Comparison of ENCODE assay signal across 19 cellular contexts in genomic region chr5:175252234-175252805, GRCh38.
DNase-seq lines count a peak whose midpoint lies in the region; TF ChIP-seq lines count a peak whose summit lies in the region.
"Had no signal": no experiment of that assay in that cellular context is flagged by ENCODE, and none has a peak within 500 bp of the region (broad histone marks: within the 10 kb centered on the region; RNA-seq: fewer than 3 reads in every experiment).

No MANE protein-coding gene starts in this region.

- no peak overlapping the region for H3K4me3 Mint-ChIP-seq in osteocyte (ENCODE audit: unreplicated experiment)
- H3K4me3 Mint-ChIP-seq: CD8-positive, alpha-beta memory T cell had no signal

- dilution Hi-C loops in mammary epithelial cell (cut with HindIII; ENCODE audit: low sequenced_read_pairs): loop anchor here (5.0 kb wide), 1 partner anchor 105 kb away; no protein-coding TSS in a partner anchor

- H3K36me3 ChIP-seq in breast epithelium (no peaks in the 10 kb centered on the region), mammary epithelial cell (ENCODE audit: insufficient read depth, low read length) (no peaks in the 10 kb centered on the region)
- H3K36me3 ChIP-seq: BLaER1 treated with 17β-estradiol and CSF1 and Interleukin-3, amounts not matched to agents 10 nM and 100 nM; HAP-1; SJCRH30 had no signal

- H3K79me2 ChIP-seq in mammary epithelial cell (ENCODE audit: insufficient read depth, low read length): no peaks in the 10 kb centered on the region

- H3K9ac ChIP-seq in mammary epithelial cell (ENCODE audit: insufficient read depth, low read length): no peak overlapping the region
- H3K9ac ChIP-seq: BLaER1 treated with 17β-estradiol and CSF1 and Interleukin-3, amounts not matched to agents 10 nM and 100 nM had no signal

- no peaks in the 10 kb centered on the region for H3K4me1 Mint-ChIP-seq in osteocyte (ENCODE audit: unreplicated experiment)
- H3K4me1 Mint-ChIP-seq: CD8-positive, alpha-beta memory T cell had no signal

- H3K27me3 ChIP-seq in breast epithelium: no peaks in the 10 kb centered on the region
- no peaks in the 10 kb centered on the region for H3K27me3 ChIP-seq in mammary epithelial cell (ENCODE audit: insufficient read depth, low read length)
- H3K27me3 ChIP-seq: BLaER1 treated with 17β-estradiol and CSF1 and Interleukin-3, amounts not matched to agents 10 nM and 100 nM; SJCRH30 had no signal

- TF ChIP-seq CTCF in AG10803 (conservative IDR thresholded peaks at IDR 0.05; ENCODE audit: low read length): no peak
- no peak for TF ChIP-seq CTCF in osteocyte (IDR thresholded peaks at IDR 0.05)
- TF ChIP-seq CTCF in breast epithelium (IDR thresholded peaks at IDR 0.05): no peak
- TF ChIP-seq CTCF in mammary epithelial cell (conservative IDR thresholded peaks at IDR 0.05 in 1 of 2, IDR thresholded peaks at IDR 0.05 in 1 of 2; ENCODE audit: extremely low read depth in 1 of 2, insufficient read depth in 1 of 2, low read depth in 1 of 2, low read length in 2 of 2): no peak

- no peaks in the 10 kb centered on the region for H3K27me3 Mint-ChIP-seq in osteocyte (ENCODE audit: unreplicated experiment)

- CTCF ChIA-PET in mammary epithelial cell (lab: Charles Lee; ENCODE audit: low non-redundant PET): no interaction called here

- H2AFZ ChIP-seq in mammary epithelial cell (ENCODE audit: low read depth, low read length): no peak overlapping the region

- H3K4me3 ChIP-seq in AG10803 (ENCODE audit: low read length) (no peak overlapping the region), breast epithelium (no peak overlapping the region), mammary epithelial cell (replicated peaks in 1 of 3; ENCODE audit: insufficient read depth in 1 of 3, low read depth in 2 of 3, low read length in 3 of 3) (no peak overlapping the region)
- H3K4me3 ChIP-seq: BLaER1 treated with 17β-estradiol and CSF1 and Interleukin-3, amounts not matched to agents 10 nM and 100 nM; HAP-1; K562; SJCRH30 had no signal

- no peak overlapping the region for H3K27ac ChIP-seq in breast epithelium
- H3K27ac ChIP-seq in mammary epithelial cell (ENCODE audit: insufficient read depth, low read depth, low read length): no peak overlapping the region
- H3K27ac ChIP-seq: BLaER1 treated with 17β-estradiol and CSF1 and Interleukin-3, amounts not matched to agents 10 nM and 100 nM; RWPE1; SJCRH30 had no signal

- peak; percentile 21 for DNase-seq in AG10803 (ENCODE audit: low read depth)
- peak; percentile 10 for DNase-seq in HT1080 (ENCODE audit: low read depth)
- DNase-seq in SW 1271 (lab: John Stamatoyannopoulos, UW): peak; percentile 6 to 35
- peak; percentile 51 for DNase-seq in osteocyte (ENCODE audit: extremely low spot score, unreplicated experiment)
- no peak for DNase-seq in breast epithelium (ENCODE audit: low spot score in 2 of 2)
- no peak for DNase-seq in effector CD8-positive, alpha-beta T cell (lab: John Stamatoyannopoulos, UW)
- no peak for DNase-seq in mammary epithelial cell
- DNase-seq: CD8-positive, alpha-beta memory T cell; DMS79; NCI-H1105 treated with DMSO at 0.1 percent for 48 hours; NCI-H1694; NCI-H2081 treated with DMSO at 0.1 percent for 48 hours; NCI-H510A; NCI-H82; SJCRH30 had no signal

- in situ Hi-C loops in mammary epithelial cell (cut with MboI; ENCODE audit: low sequenced_read_pairs in 2 of 2): no loop called here

- no peaks in the 10 kb centered on the region for H4K20me1 ChIP-seq in mammary epithelial cell (ENCODE audit: insufficient read depth, low read length)
- H4K20me1 ChIP-seq: BLaER1 treated with 17β-estradiol and CSF1 and Interleukin-3, amounts not matched to agents 10 nM and 100 nM had no signal

- TF ChIP-seq POLR2A in breast epithelium (IDR thresholded peaks at IDR 0.05): no peak

- no peak overlapping the region for H3K4me2 ChIP-seq in mammary epithelial cell (ENCODE audit: insufficient read depth, low read depth, low read length)

- intact Hi-C loops in breast epithelium (cut with DNase I; ENCODE audit: low total_unique reads) (no loop called here), mammary epithelial cell (cut with micrococcal nuclease) (no loop called here)

- no peaks in the 10 kb centered on the region for H3K36me3 Mint-ChIP-seq in osteocyte (ENCODE audit: unreplicated experiment)
- H3K36me3 Mint-ChIP-seq: CD8-positive, alpha-beta memory T cell had no signal

- no peak overlapping the region for H3K27ac Mint-ChIP-seq in osteocyte (ENCODE audit: unreplicated experiment)
- H3K27ac Mint-ChIP-seq: CD8-positive, alpha-beta memory T cell had no signal

- H3K9me3 Mint-ChIP-seq in osteocyte (ENCODE audit: unreplicated experiment): peaks cover 13% of the 10 kb centered on the region
- H3K9me3 Mint-ChIP-seq: CD8-positive, alpha-beta memory T cell had no signal

- 50% methylated on average over 4 of the region's 4 CpGs for WGBS in mammary epithelial cell (ENCODE audit: low coverage, missing lambda C conversion rate)

- BruUV-seq in mammary epithelial cell (replicated peaks; lab: Mats Ljungman, UMichigan): no TSS peak

- H3K4me1 ChIP-seq in breast epithelium (peaks cover 0 to 8% of the 10 kb centered on the region in 2 donors), mammary epithelial cell (ENCODE audit: insufficient read depth, low read length) (no peaks in the 10 kb centered on the region)
- H3K4me1 ChIP-seq: HAP-1 had no signal

- H3K9me3 ChIP-seq in breast epithelium (no peaks in the 10 kb centered on the region), mammary epithelial cell (replicated peaks; ENCODE audit: insufficient read depth, low read length) (peaks cover 16% of the 10 kb centered on the region)
- H3K9me3 ChIP-seq: BLaER1 treated with 17β-estradiol and CSF1 and Interleukin-3, amounts not matched to agents 10 nM and 100 nM; HAP-1; SJCRH30 had no signal

Comparison
In these comparisons a context has a peak if more than half of its experiments do, and no peak if none do; other contexts are left out.
1. DNase-seq: peak in AG10803 (single experiment), HT1080 (single experiment), SW 1271 (2 of 2) and osteocyte (single experiment); none in breast epithelium (0 of 2), effector CD8-positive, alpha-beta T cell (single experiment) and mammary epithelial cell (single experiment).